Comparison of ENCODE assay signal across 28 cellular contexts in the genomic region with DNA sequence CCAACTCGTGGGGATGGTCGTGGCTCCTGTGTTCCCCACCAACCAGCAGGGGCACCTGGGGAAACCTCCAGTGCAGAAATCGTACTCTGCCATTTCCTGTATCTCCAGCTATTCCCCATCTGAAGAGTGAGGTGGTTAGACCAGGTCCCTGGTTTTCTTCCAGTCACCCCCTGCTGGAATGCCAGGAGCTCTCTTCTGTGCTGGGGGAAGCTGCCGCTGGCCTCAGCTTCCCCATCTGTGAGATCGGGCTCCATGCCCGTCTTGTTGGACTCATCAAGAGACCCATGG.
DNase-seq lines count a peak whose midpoint lies in the region; ATAC-seq and TF ChIP-seq lines count a peak whose summit lies in the region.
"Had no signal": no experiment of that assay in that cellular context is flagged by ENCODE, and none has a peak within 500 bp of the region (broad histone marks: within the 10 kb centered on the region; RNA-seq: fewer than 3 reads in every experiment).

No MANE protein-coding gene starts in this region.

- no peak overlapping the region for H2BK5ac ChIP-seq in IMR-90 (ENCODE audit: low read depth, low read length, poor library complexity, severe bottlenecking)

- H2BK120ac ChIP-seq in IMR-90 (ENCODE audit: low read depth, low read length), result no peak overlapping the region

- no peak overlapping the region for H2BK20ac ChIP-seq in IMR-90 (ENCODE audit: low read depth, low read length)

- H3K4me3 ChIP-seq in IMR-90 (ENCODE audit: insufficient read depth, low read depth, low read length) (no peak overlapping the region), iPS-15b (ENCODE audit: low read depth, low read length) (peak overlapping the region; percentile 16)
- H3K4me3 ChIP-seq: dorsolateral prefrontal cortex, gastrocnemius medialis, upper lobe of left lung had no signal

- H4K5ac ChIP-seq in IMR-90 (ENCODE audit: low read depth, low read length), result no peak overlapping the region

- no CpG with 5 or more reads among the region's 6 CpGs for WGBS in IMR-90 (ENCODE audit: extremely low coverage in 2 of 2, insufficient read length in 1 of 2), 2 experiments

- no peak overlapping the region for H3K18ac ChIP-seq in IMR-90 (ENCODE audit: low read depth, low read length)

- no peak overlapping the region for H2AFZ ChIP-seq in IMR-90 (replicated peaks; ENCODE audit: low read length, poor library complexity)

- H2AK9ac ChIP-seq in IMR-90 (replicated peaks; ENCODE audit: low read depth, low read length, poor library complexity), result no peak overlapping the region

- no peak overlapping the region for H2AK5ac ChIP-seq in IMR-90 (ENCODE audit: low read depth, low read length)

- no peaks in the 10 kb centered on the region for H3K9me3 ChIP-seq in IMR-90 (ENCODE audit: control insufficient read depth, insufficient read depth, low read length)
- no peaks in the 10 kb centered on the region for H3K9me3 ChIP-seq in iPS-15b (ENCODE audit: control insufficient read depth, insufficient read depth, low read length)
- H3K9me3 ChIP-seq: gastrocnemius medialis, HAP-1, upper lobe of left lung had no signal

- no peak for TF ChIP-seq POLR2A in IMR-90 (IDR thresholded peaks at IDR 0.05; ENCODE audit: low read depth, low read length)

- no peaks in the 10 kb centered on the region for H3K27me3 ChIP-seq in IMR-90 (ENCODE audit: control insufficient read depth, insufficient read depth, low read length)
- H3K27me3 ChIP-seq in iPS-15b (ENCODE audit: control insufficient read depth, insufficient read depth, low read length), result peaks cover 95% of the 10 kb centered on the region
- H3K27me3 ChIP-seq: brain microvascular endothelial cell, gastrocnemius medialis, upper lobe of left lung had no signal

- H3K27ac Mint-ChIP-seq in progenitor cell of endocrine pancreas, result peak overlapping the region; percentile 89
- H3K27ac Mint-ChIP-seq: activated CD4-positive, alpha-beta T cell treated with anti-CD3 and anti-CD28 coated beads, Interleukin-2, amount 10 ng/mL, durations not matched to agents 24 days and 14 days; activated T-helper 2 cell treated with anti-CD3 and anti-CD28 coated beads, Interferon-gamma antibody, Interleukin-2, Interleukin-4, amounts not matched to agents 10 μg/mL and 5 μg/mL and 100 μg/mL, durations not matched to agents 14 hours and 24 hours and 36 hours; memory B cell; stimulated activated effector memory CD8-positive, alpha-beta T cell treated with anti-CD3 and anti-CD28 coated beads, Interleukin-12 subunit alpha, Interleukin-12 subunit beta, amount 100 ng/mL, for 72 hours; T-cell had no signal

- no peak for ATAC-seq in IMR-90 (ENCODE audit: low read depth)
- ATAC-seq in HG03432 (IDR thresholded peaks at IDR 0.05; ENCODE audit: unreplicated experiment), result no peak
- no peak for ATAC-seq in GM18861 (IDR thresholded peaks at IDR 0.05; ENCODE audit: unreplicated experiment)
- ATAC-seq: gastrocnemius medialis; stimulated activated effector memory CD8-positive, alpha-beta T cell treated with anti-CD3 and anti-CD28 coated beads, Interleukin-12 subunit alpha, Interleukin-12 subunit beta, amount 100 ng/mL, for 72 hours; T-cell had no signal

- H3K36me3 Mint-ChIP-seq in progenitor cell of endocrine pancreas (ENCODE audit: insufficient read depth), result no peaks in the 10 kb centered on the region
- H3K36me3 Mint-ChIP-seq: CD14-positive monocyte; memory B cell; stimulated activated effector memory CD8-positive, alpha-beta T cell treated with anti-CD3 and anti-CD28 coated beads, Interleukin-12 subunit alpha, Interleukin-12 subunit beta, amount 100 ng/mL, for 72 hours; T-cell had no signal

- 0 out of 2 replicates have a peak overlapping the region, but pooled peaks have one; percentile 4 for H4K91ac ChIP-seq in IMR-90 (ENCODE audit: insufficient read depth, low read depth, low read length)

- DNase-seq in DMS53 treated with DMSO at 0.1 percent for 48 hours (lab: John Stamatoyannopoulos, UW; ENCODE audit: unreplicated experiment) (peak; percentile 74), DMS53 (lab: John Stamatoyannopoulos, UW) (no peak), IMR-90 (no peak), progenitor cell of endocrine pancreas (ENCODE audit: low spot score, unreplicated experiment) (no peak), ecto neural progenitor cell (ENCODE audit: low spot score) (no peak)
- DNase-seq: 8988T; activated CD4-positive, alpha-beta T cell treated with anti-CD3 and anti-CD28 coated beads, Interleukin-2, amount 10 ng/mL, durations not matched to agents 24 days and 14 days; activated CD8-positive, alpha-beta memory T cell treated with anti-CD3 and anti-CD28 coated beads for 24 hours; activated naive CD4-positive, alpha-beta T cell treated with anti-CD3 and anti-CD28 coated beads, Interleukin-2, amount 50 U/mL, for 16 hours; activated T-cell treated with anti-CD3 and anti-CD28 coated beads for 4 hours; amniotic stem cell; brain microvascular endothelial cell; Calu3; gastrocnemius medialis; hippocampal formation; MV-4-11; NCI-H524 treated with DMSO at 0.1 percent for 48 hours; T-cell had no signal

- H3K4me2 ChIP-seq in IMR-90 (ENCODE audit: low read depth, low read length), result no peak overlapping the region

- H3K14ac ChIP-seq in IMR-90 (replicated peaks; ENCODE audit: low read depth, low read length), result no peak overlapping the region

- no peak overlapping the region for H3K9ac ChIP-seq in IMR-90 (ENCODE audit: low read depth, low read length)
- no peak overlapping the region for H3K9ac ChIP-seq in iPS-15b (ENCODE audit: low read depth, low read length)

- dilution Hi-C loops in IMR-90 (cut with HindIII; ENCODE audit: low sequenced_read_pairs, unreplicated experiment), result no loop called here

- H3K79me1 ChIP-seq in IMR-90 (ENCODE audit: low read depth in 1 of 2, low read length in 2 of 2), result no peaks in the 10 kb centered on the region

- no peak overlapping the region for H3K4ac ChIP-seq in IMR-90 (ENCODE audit: low read depth, low read length)

- intact Hi-C loops in IMR-90 (cut with micrococcal nuclease), result no loop called here

- H4K20me1 ChIP-seq in IMR-90 (ENCODE audit: insufficient read depth, low read length), result no peaks in the 10 kb centered on the region

- H3K9me3 Mint-ChIP-seq in progenitor cell of endocrine pancreas (ENCODE audit: low read depth), result no peaks in the 10 kb centered on the region
- H3K9me3 Mint-ChIP-seq: activated CD4-positive, alpha-beta T cell treated with anti-CD3 and anti-CD28 coated beads, Interleukin-2, amount 10 ng/mL, durations not matched to agents 24 days and 14 days; activated T-helper 2 cell treated with anti-CD3 and anti-CD28 coated beads, Interferon-gamma antibody, Interleukin-2, Interleukin-4, amounts not matched to agents 10 μg/mL and 5 μg/mL and 100 μg/mL, durations not matched to agents 14 hours and 24 hours and 36 hours; memory B cell; stimulated activated effector memory CD8-positive, alpha-beta T cell treated with anti-CD3 and anti-CD28 coated beads, Interleukin-12 subunit alpha, Interleukin-12 subunit beta, amount 100 ng/mL, for 72 hours; T-cell had no signal

- no peak overlapping the region for H3K27ac ChIP-seq in IMR-90 (ENCODE audit: insufficient read depth, low read length)
- H3K27ac ChIP-seq: brain microvascular endothelial cell, dorsolateral prefrontal cortex, gastrocnemius medialis, upper lobe of left lung had no signal

- H3K4me3 Mint-ChIP-seq in progenitor cell of endocrine pancreas (ENCODE audit: low read depth), result peak overlapping the region; percentile 53
- H3K4me3 Mint-ChIP-seq: activated CD4-positive, alpha-beta T cell treated with anti-CD3 and anti-CD28 coated beads, Interleukin-2, amount 10 ng/mL, durations not matched to agents 24 days and 14 days; CD14-positive monocyte; memory B cell; stimulated activated effector memory CD8-positive, alpha-beta T cell treated with anti-CD3 and anti-CD28 coated beads, Interleukin-12 subunit alpha, Interleukin-12 subunit beta, amount 100 ng/mL, for 72 hours; T-cell had no signal

- no peaks in the 10 kb centered on the region for H3K36me3 ChIP-seq in IMR-90 (ENCODE audit: control insufficient read depth, insufficient read depth, low read length)
- H3K36me3 ChIP-seq in iPS-15b (ENCODE audit: control insufficient read depth, insufficient read depth, low read length), result no peaks in the 10 kb centered on the region
- H3K36me3 ChIP-seq: brain microvascular endothelial cell, gastrocnemius medialis, HAP-1, upper lobe of left lung had no signal

- no peak overlapping the region for H2BK15ac ChIP-seq in IMR-90 (ENCODE audit: low read depth, low read length)

- in situ Hi-C loops in IMR-90 (cut with MboI; ENCODE audit: low sequenced_read_pairs), result no loop called here

- peaks cover 49% of the 10 kb centered on the region for H3K27me3 Mint-ChIP-seq in progenitor cell of endocrine pancreas
- H3K27me3 Mint-ChIP-seq: activated CD4-positive, alpha-beta T cell treated with anti-CD3 and anti-CD28 coated beads, Interleukin-2, amount 10 ng/mL, durations not matched to agents 24 days and 14 days had no signal

- H3K9me1 ChIP-seq in IMR-90 (ENCODE audit: insufficient read depth, low read length), result peaks cover 7% of the 10 kb centered on the region

- peaks cover 18% of the 10 kb centered on the region for H3K4me1 Mint-ChIP-seq in progenitor cell of endocrine pancreas (ENCODE audit: low read depth)
- H3K4me1 Mint-ChIP-seq: activated CD4-positive, alpha-beta T cell treated with anti-CD3 and anti-CD28 coated beads, Interleukin-2, amount 10 ng/mL, durations not matched to agents 24 days and 14 days; memory B cell; stimulated activated effector memory CD8-positive, alpha-beta T cell treated with anti-CD3 and anti-CD28 coated beads, Interleukin-12 subunit alpha, Interleukin-12 subunit beta, amount 100 ng/mL, for 72 hours; T-cell had no signal

- no peak overlapping the region for H3K56ac ChIP-seq in IMR-90 (ENCODE audit: extremely low read depth, insufficient read depth, low read length)

- no peak for TF ChIP-seq RAD21 in IMR-90 (IDR thresholded peaks at IDR 0.05; ENCODE audit: low read length)

- POLR2A ChIA-PET in IMR-90 (lab: Charles Lee; ENCODE audit: unreplicated experiment), result no interaction called here

- H4K8ac ChIP-seq in IMR-90 (ENCODE audit: low read depth in 2 of 2, low read length in 2 of 2), result no peak overlapping the region

- TF ChIP-seq CTCF in IMR-90 (conservative IDR thresholded peaks at IDR 0.05; ENCODE audit: low read depth, low read length) (no peak), progenitor cell of endocrine pancreas (IDR thresholded peaks at IDR 0.05; ENCODE audit: unreplicated experiment) (no peak)

- H3K4me1 ChIP-seq in IMR-90 (ENCODE audit: control insufficient read depth, insufficient read depth, low read length) (peaks cover 23% of the 10 kb centered on the region), iPS-15b (ENCODE audit: control insufficient read depth, insufficient read depth, low read length) (peaks cover 8% of the 10 kb centered on the region)

- CTCF ChIA-PET in IMR-90 (lab: Yijun Ruan, JAX), result no interaction called here

- no peak overlapping the region for H3K23ac ChIP-seq in IMR-90 (ENCODE audit: low read depth, low read length)

- BruUV-seq in IMR-90 (replicated peaks; lab: Mats Ljungman, UMichigan), result no TSS peak

TF ChIP-seq in IMR-90, 13 proteins besides CTCF, POLR2A, EP300 and RAD21:
- TF ChIP-seq MXI1 (IDR thresholded peaks at IDR 0.05; ENCODE audit: borderline replicate concordance, low read depth, low read length), result no peak
- no peak for TF ChIP-seq RCOR1 (IDR thresholded peaks at IDR 0.05; ENCODE audit: insufficient replicate concordance, low read length)
